In genomic region chr19:1253514-1254080, GRCh38 we compare ENCODE assay signal across 9 cellular contexts. TPM values are rescaled to one million over a fixed set of nuclear protein-coding genes. Genes with fewer than 3 reads are reported as not detected.
DNase-seq lines count a peak whose midpoint lies in the region; ATAC-seq, FAIRE-seq and TF ChIP-seq lines count a peak whose summit lies in the region.
"Had no signal": no experiment of that assay in that cellular context is flagged by ENCODE, and none has a peak within 500 bp of the region (broad histone marks: within the 10 kb centered on the region; RNA-seq: fewer than 3 reads in every experiment).

No MANE protein-coding gene starts in this region.

- BruUV-seq in HepG2 (replicated peaks; lab: Mats Ljungman, UMichigan) = no TSS peak

- H3K4me2 ChIP-seq in HepG2 (ENCODE audit: low read depth, low read length) = peak overlapping the region; percentile 87

- CTCF ChIA-PET in activated CD4-positive, alpha-beta T cell treated with anti-CD3 and anti-CD28 coated beads for 36 hours (lab: Charles Lee) = interaction anchor here (0.7 to 2.8 kb wide), 7 partner anchors 8 to 177 kb away, joined by 3 to 18 read pairs (median 5); partner anchors contain the start of gene CIRBP
- CTCF ChIA-PET in HepG2 (lab: Yijun Ruan, JAX; ENCODE audit: low intra/inter-chr PET ratio, low total read pairs) = no interaction called here

- FAIRE-seq in HepG2 (lab: Jason Lieb, UNC) = peak; percentile 77
- FAIRE-seq: endometrium had no signal

- DNase-seq in activated CD4-positive, alpha-beta T cell treated with anti-CD3 and anti-CD28 coated beads for 36 hours = no peak
- DNase-seq in activated CD4-positive, alpha-beta T cell treated with anti-CD3 and anti-CD28 coated beads, Interleukin-2, amount 50 U/mL, for 48 hours = no peak
- DNase-seq in HepG2 (ENCODE audit: low spot score) (peak; percentile 85), thoracic aorta (ENCODE audit: low spot score) (no peak), medulla oblongata (ENCODE audit: extremely low spot score) (no peak), inferior parietal cortex (ENCODE audit: extremely low spot score) (no peak), DMS114 treated with DMSO at 0.1 percent for 48 hours (lab: John Stamatoyannopoulos, UW; ENCODE audit: unreplicated experiment) (no peak)

- WGBS in HepG2 (ENCODE audit: low lambda C conversion rate) = 40% methylated on average over 15 of the region's 23 CpGs

- TF ChIP-seq EP300 in HepG2 (IDR thresholded peaks at IDR 0.05; ENCODE audit: low read depth in 2 of 2, low read length in 2 of 2) = peak in 1 of 2 experiments; percentile 88; a peak in 2 of 4 replicates
- peak; percentile 80 for TF ChIP-seq EP300 in HepG2 (CRISPR knock-in tag; IDR thresholded peaks at IDR 0.05; ENCODE audit: borderline replicate concordance)

- H3K4me3 Mint-ChIP-seq in activated CD4-positive, alpha-beta T cell treated with anti-CD3 and anti-CD28 coated beads for 36 hours = peak overlapping the region; percentile 96

- peak overlapping the region; percentile 92 for H3K9ac ChIP-seq in HepG2 (ENCODE audit: insufficient read depth, low read depth, low read length)

- TF ChIP-seq POLR2A in HepG2 (IDR thresholded peaks at IDR 0.05; ENCODE audit: insufficient read depth in 1 of 2, low read depth in 2 of 2, low read length in 2 of 2) = peak; percentile 54 to 61; a peak in 2 of 4 replicates

- H3K4me3 ChIP-seq in HepG2 (replicated peaks in 1 of 3; ENCODE audit: insufficient read depth in 1 of 3, low read depth in 2 of 3, low read length in 3 of 3) (peak overlapping the region; percentile 86 to 90 (median 88); a peak in 3 of 6 replicates), thoracic aorta (peak overlapping the region; percentile 99)

- H3K27ac Mint-ChIP-seq in activated CD4-positive, alpha-beta T cell treated with anti-CD3 and anti-CD28 coated beads for 36 hours = peak overlapping the region; percentile 88

- H2AFZ ChIP-seq in HepG2 (ENCODE audit: low read length) = no peak overlapping the region

- H3K4me1 Mint-ChIP-seq in activated CD4-positive, alpha-beta T cell treated with anti-CD3 and anti-CD28 coated beads for 36 hours = peaks cover 27% of the 10 kb centered on the region

- H3K27me3 Mint-ChIP-seq in activated CD4-positive, alpha-beta T cell treated with anti-CD3 and anti-CD28 coated beads for 36 hours = no peaks in the 10 kb centered on the region

- H3K36me3 ChIP-seq in HepG2 (replicated peaks in 1 of 2; ENCODE audit: control insufficient read depth in 1 of 2, insufficient read depth in 2 of 2, low read length in 2 of 2) (peaks cover 20 to 48% of the 10 kb centered on the region in 2 experiments), thoracic aorta (peaks cover 39% of the 10 kb centered on the region)

- no peaks in the 10 kb centered on the region; a peak in 1 of 5 replicates for H3K27me3 ChIP-seq in HepG2 (ENCODE audit: control insufficient read depth in 1 of 2, insufficient read depth in 2 of 2, low read length in 2 of 2)
- H3K27me3 ChIP-seq in thoracic aorta (replicated peaks; ENCODE audit: insufficient read depth) = no peaks in the 10 kb centered on the region

- H3K9me3 ChIP-seq in HepG2 (ENCODE audit: low read length) (no peaks in the 10 kb centered on the region), thoracic aorta (no peaks in the 10 kb centered on the region)

- H3K36me3 Mint-ChIP-seq in activated CD4-positive, alpha-beta T cell treated with anti-CD3 and anti-CD28 coated beads for 36 hours (ENCODE audit: low read depth) = peaks cover 56% of the 10 kb centered on the region

- H3K79me2 ChIP-seq in HepG2 (ENCODE audit: insufficient read depth, low read length) = peaks cover 35% of the 10 kb centered on the region

- H3K27ac ChIP-seq in angular gyrus (ENCODE audit: low read depth, low read length) (peak overlapping the region; percentile 96), HepG2 (ENCODE audit: extremely low read length, insufficient read depth, low read length) (peak overlapping the region; percentile 94), thoracic aorta (peak overlapping the region; percentile 99)

- POLR2A ChIA-PET in activated CD4-positive, alpha-beta T cell treated with anti-CD3 and anti-CD28 coated beads for 36 hours (lab: Charles Lee) = interaction anchor here (1.2 to 1.8 kb wide), 4 partner anchors 9 to 22 kb away, joined by 4 to 39 read pairs (median 6); partner anchors contain the start of genes CIRBP and FAM174C
- POLR2A ChIA-PET in HepG2 (lab: Yijun Ruan, JAX) = interaction anchor here (0.9 to 13.7 kb wide), 10 partner anchors 9 to 155 kb away, joined by 3 to 668 read pairs (median 6); partner anchors contain the start of genes ATP5F1D, CIRBP, EFNA2 and FAM174C

- no peak for TF ChIP-seq RAD21 in HepG2 (CRISPR knock-in tag; IDR thresholded peaks at IDR 0.05)

- peaks cover 60% of the 10 kb centered on the region; the same call in 1 of the 2 replicates for H4K20me1 ChIP-seq in HepG2 (ENCODE audit: insufficient read depth, low read length)

- intact Hi-C loops in activated CD4-positive, alpha-beta T cell treated with anti-CD3 and anti-CD28 coated beads for 36 hours (cut with DNase I, micrococcal nuclease) = no loop called here
- intact Hi-C loops in HepG2 (cut with micrococcal nuclease; ENCODE audit: unreplicated experiment) = no loop called here

- in situ Hi-C loops in HepG2 (cut with HindIII; ENCODE audit: extremely low pct_ligation_motif_present, low pct_unique_long_range_greater_than_20kb) = no loop called here

- TF ChIP-seq CTCF in HepG2 (CRISPR knock-in tag; IDR thresholded peaks at IDR 0.05) (no peak; the same call in 1 of the 2 replicates), thoracic aorta (IDR thresholded peaks at IDR 0.05) (no peak)

- H3K4me1 ChIP-seq in HepG2 (ENCODE audit: insufficient read depth, low read length) (peaks cover 53% of the 10 kb centered on the region), thoracic aorta (ENCODE audit: control insufficient read depth in 1 of 2, low read depth in 2 of 2) (peaks cover 36 to 54% of the 10 kb centered on the region in 2 donors)

- H3K9me3 Mint-ChIP-seq in activated CD4-positive, alpha-beta T cell treated with anti-CD3 and anti-CD28 coated beads for 36 hours (ENCODE audit: low read depth) = no peaks in the 10 kb centered on the region

- no peak for ATAC-seq in activated CD4-positive, alpha-beta T cell treated with anti-CD3 and anti-CD28 coated beads for 36 hours
- peak; percentile 34 for ATAC-seq in HepG2
- ATAC-seq in thoracic aorta (ENCODE audit: insufficient number of reproducible peaks, low FRiP score, low read depth) = no peak

RNA-seq across cellular contexts. Expression of gene MIDN, which starts 5.2 kb away (rescaled TPM):
- total RNA-seq in activated CD4-positive, alpha-beta T cell treated with anti-CD3 and anti-CD28 coated beads for 36 hours = 10 to 100 TPM; 46.5 to 47.9 TPM
- 8.4 and 10.7 TPM in 2 replicates for total RNA-seq in HepG2 (2016; rRNA removed; fragmentation: Illumina TruSeq; extraction: Trizol)
- total RNA-seq in HepG2 (2016; cell fraction: cytosol; rRNA removed; fragmentation: Illumina TruSeq; extraction: Trizol; ENCODE audit: low read depth) = 6.5 and 7.9 TPM in 2 replicates
- total RNA-seq in HepG2 (2016; cell fraction: insoluble cytoplasmic fraction; rRNA removed; fragmentation: Illumina TruSeq; extraction: Trizol) = 8.9 and 11.0 TPM in 2 replicates
- 14.1 and 14.8 TPM in 2 replicates for total RNA-seq in HepG2 (2016; cell fraction: membrane; rRNA removed; fragmentation: Illumina TruSeq; extraction: Trizol)
- total RNA-seq in HepG2 (2016; cell fraction: nucleus; rRNA removed; fragmentation: Illumina TruSeq; extraction: Trizol) = 17.3 and 19.0 TPM in 2 replicates
- 18.0 and 19.6 TPM in 2 replicates for polyA plus RNA-seq in HepG2 (2011; rRNA removed)
- 14.8 and 17.8 TPM in 2 replicates for polyA plus RNA-seq in HepG2 (2011; cell fraction: cytosol; rRNA removed)
- 116 and 135 TPM in 2 replicates for polyA plus RNA-seq in HepG2 (2011; cell fraction: nucleus; rRNA removed)
- 27.5 and 28.1 TPM in 2 replicates for polyA plus RNA-seq in HepG2 (2012)
- 2.7 and 3.3 TPM in 2 replicates for polyA plus RNA-seq in HepG2 (2016; cell fraction: cytosol; fragmentation: Illumina TruSeq; extraction: Trizol; ENCODE audit: low read depth)
- polyA plus RNA-seq in HepG2 (2016; cell fraction: insoluble cytoplasmic fraction; fragmentation: Illumina TruSeq; extraction: Trizol; ENCODE audit: low read depth) = 30.9 and 43.0 TPM in 2 replicates
- 10.2 and 10.3 TPM in 2 replicates for polyA plus RNA-seq in HepG2 (2016; cell fraction: membrane; fragmentation: Illumina TruSeq; extraction: Trizol; ENCODE audit: low read depth)
- polyA plus RNA-seq in HepG2 (2016; cell fraction: nucleus; fragmentation: Illumina TruSeq; extraction: Trizol; ENCODE audit: insufficient read depth, low read depth) = 76.5 and 77.9 TPM in 2 replicates
- 14.0 and 39.5 TPM in 2 replicates for polyA minus RNA-seq in HepG2 (2011; rRNA and poly(A)+ RNA removed; ENCODE audit: low replicate concordance)
- 42.7 and 47.0 TPM in 2 replicates for polyA minus RNA-seq in HepG2 (2011; cell fraction: cytosol; rRNA and poly(A)+ RNA removed)
- 36.8 and 48.0 TPM in 2 replicates for polyA minus RNA-seq in HepG2 (2011; cell fraction: nucleus; rRNA and poly(A)+ RNA removed)
- 100 to 1,000 TPM in 1 of 2 donors, 10 to 100 TPM in 1; 80.1 to 124 TPM for total RNA-seq in thoracic aorta

RNA-seq across cellular contexts. Expression of gene ATP5F1D, which starts 12.0 kb away (rescaled TPM):
- 100 to 1,000 TPM; 161 to 180 TPM for total RNA-seq in activated CD4-positive, alpha-beta T cell treated with anti-CD3 and anti-CD28 coated beads for 36 hours
- total RNA-seq in HepG2 (2016; rRNA removed; fragmentation: Illumina TruSeq; extraction: Trizol) = 78.7 and 88.0 TPM in 2 replicates
- 72.7 and 79.4 TPM in 2 replicates for total RNA-seq in HepG2 (2016; cell fraction: cytosol; rRNA removed; fragmentation: Illumina TruSeq; extraction: Trizol; ENCODE audit: low read depth)
- total RNA-seq in HepG2 (2016; cell fraction: insoluble cytoplasmic fraction; rRNA removed; fragmentation: Illumina TruSeq; extraction: Trizol) = 80.1 and 93.1 TPM in 2 replicates
- total RNA-seq in HepG2 (2016; cell fraction: membrane; rRNA removed; fragmentation: Illumina TruSeq; extraction: Trizol) = 72.8 and 84.2 TPM in 2 replicates
- 40.6 and 53.8 TPM in 2 replicates for total RNA-seq in HepG2 (2016; cell fraction: nucleus; rRNA removed; fragmentation: Illumina TruSeq; extraction: Trizol)
- polyA plus RNA-seq in HepG2 (2011; rRNA removed) = 39.4 and 49.3 TPM in 2 replicates
- polyA plus RNA-seq in HepG2 (2011; cell fraction: cytosol; rRNA removed) = 61.0 and 112 TPM in 2 replicates
- 105 and 111 TPM in 2 replicates for polyA plus RNA-seq in HepG2 (2011; cell fraction: nucleus; rRNA removed)
- polyA plus RNA-seq in HepG2 (2012) = 67.0 and 70.9 TPM in 2 replicates
- 126 and 135 TPM in 2 replicates for polyA plus RNA-seq in HepG2 (2016; cell fraction: cytosol; fragmentation: Illumina TruSeq; extraction: Trizol; ENCODE audit: low read depth)
- polyA plus RNA-seq in HepG2 (2016; cell fraction: insoluble cytoplasmic fraction; fragmentation: Illumina TruSeq; extraction: Trizol; ENCODE audit: low read depth) = 131 and 155 TPM in 2 replicates
- 112 and 121 TPM in 2 replicates for polyA plus RNA-seq in HepG2 (2016; cell fraction: membrane; fragmentation: Illumina TruSeq; extraction: Trizol; ENCODE audit: low read depth)
- polyA plus RNA-seq in HepG2 (2016; cell fraction: nucleus; fragmentation: Illumina TruSeq; extraction: Trizol; ENCODE audit: insufficient read depth, low read depth) = 129 and 134 TPM in 2 replicates
- 60.5 and 86.6 TPM in 2 replicates for polyA minus RNA-seq in HepG2 (2011; rRNA and poly(A)+ RNA removed; ENCODE audit: low replicate concordance)
- polyA minus RNA-seq in HepG2 (2011; cell fraction: cytosol; rRNA and poly(A)+ RNA removed) = 53.6 and 68.0 TPM in 2 replicates
- polyA minus RNA-seq in HepG2 (2011; cell fraction: nucleus; rRNA and poly(A)+ RNA removed) = 14.7 and 18.9 TPM in 2 replicates
- total RNA-seq in thoracic aorta = 10 to 100 TPM; 40.4 to 45.1 TPM

RNA-seq across cellular contexts. Expression of gene CIRBP, which starts 15.5 kb away (rescaled TPM):
- total RNA-seq in activated CD4-positive, alpha-beta T cell treated with anti-CD3 and anti-CD28 coated beads for 36 hours = 100 to 1,000 TPM; 123 to 188 TPM
- total RNA-seq in HepG2 (2016; rRNA removed; fragmentation: Illumina TruSeq; extraction: Trizol) = 133 and 135 TPM in 2 replicates
- total RNA-seq in HepG2 (2016; cell fraction: cytosol; rRNA removed; fragmentation: Illumina TruSeq; extraction: Trizol; ENCODE audit: low read depth) = 96.6 and 116 TPM in 2 replicates
- total RNA-seq in HepG2 (2016; cell fraction: insoluble cytoplasmic fraction; rRNA removed; fragmentation: Illumina TruSeq; extraction: Trizol) = 122 and 153 TPM in 2 replicates
- total RNA-seq in HepG2 (2016; cell fraction: membrane; rRNA removed; fragmentation: Illumina TruSeq; extraction: Trizol) = 83.7 and 88.2 TPM in 2 replicates
- total RNA-seq in HepG2 (2016; cell fraction: nucleus; rRNA removed; fragmentation: Illumina TruSeq; extraction: Trizol) = 100 and 108 TPM in 2 replicates
- polyA plus RNA-seq in HepG2 (2011; rRNA removed) = 140 and 177 TPM in 2 replicates
- 120 and 152 TPM in 2 replicates for polyA plus RNA-seq in HepG2 (2011; cell fraction: cytosol; rRNA removed)
- polyA plus RNA-seq in HepG2 (2011; cell fraction: nucleus; rRNA removed) = 887 and 1,037 TPM in 2 replicates
- 154 and 221 TPM in 2 replicates for polyA plus RNA-seq in HepG2 (2012)
- polyA plus RNA-seq in HepG2 (2016; cell fraction: cytosol; fragmentation: Illumina TruSeq; extraction: Trizol; ENCODE audit: low read depth) = 39.2 and 45.5 TPM in 2 replicates
- polyA plus RNA-seq in HepG2 (2016; cell fraction: insoluble cytoplasmic fraction; fragmentation: Illumina TruSeq; extraction: Trizol; ENCODE audit: low read depth) = 156 and 182 TPM in 2 replicates
- 63.6 and 72.0 TPM in 2 replicates for polyA plus RNA-seq in HepG2 (2016; cell fraction: membrane; fragmentation: Illumina TruSeq; extraction: Trizol; ENCODE audit: low read depth)
- 293 and 318 TPM in 2 replicates for polyA plus RNA-seq in HepG2 (2016; cell fraction: nucleus; fragmentation: Illumina TruSeq; extraction: Trizol; ENCODE audit: insufficient read depth, low read depth)
- 38.8 and 49.7 TPM in 2 replicates for polyA minus RNA-seq in HepG2 (2011; rRNA and poly(A)+ RNA removed; ENCODE audit: low replicate concordance)
- 32.8 and 38.9 TPM in 2 replicates for polyA minus RNA-seq in HepG2 (2011; cell fraction: cytosol; rRNA and poly(A)+ RNA removed)
- polyA minus RNA-seq in HepG2 (2011; cell fraction: nucleus; rRNA and poly(A)+ RNA removed) = 106 and 131 TPM in 2 replicates
- total RNA-seq in thoracic aorta = 100 to 1,000 TPM; 492 to 644 TPM

RNA-seq across cellular contexts. Expression of gene CBARP, which starts 15.8 kb away (rescaled TPM):
- 1 to 10 TPM in 1 of 2 experiments, under 1 TPM in 1; 0.82 to 1.1 TPM for total RNA-seq in activated CD4-positive, alpha-beta T cell treated with anti-CD3 and anti-CD28 coated beads for 36 hours
- total RNA-seq in HepG2 (2016; rRNA removed; fragmentation: Illumina TruSeq; extraction: Trizol) (0.27 and 1.2 TPM in 2 replicates), thoracic aorta (1 to 10 TPM in 1 of 2 donors, under 1 TPM in 1; 0.27 to 1.9 TPM)
- total RNA-seq in HepG2 (2016; cell fraction: cytosol; rRNA removed; fragmentation: Illumina TruSeq; extraction: Trizol; ENCODE audit: low read depth) = 1.1 and 1.3 TPM in 2 replicates
- total RNA-seq in HepG2 (2016; cell fraction: insoluble cytoplasmic fraction; rRNA removed; fragmentation: Illumina TruSeq; extraction: Trizol) = 0.82 and 1.8 TPM in 2 replicates
- 1.1 and 1.8 TPM in 2 replicates for total RNA-seq in HepG2 (2016; cell fraction: membrane; rRNA removed; fragmentation: Illumina TruSeq; extraction: Trizol)
- 0.88 and 1.8 TPM in 2 replicates for total RNA-seq in HepG2 (2016; cell fraction: nucleus; rRNA removed; fragmentation: Illumina TruSeq; extraction: Trizol)
- polyA plus RNA-seq in HepG2 (2011; rRNA removed) = 1.4 and 2.8 TPM in 2 replicates
- 1.0 and 2.2 TPM in 2 replicates for polyA plus RNA-seq in HepG2 (2011; cell fraction: cytosol; rRNA removed)
- polyA plus RNA-seq in HepG2 (2011; cell fraction: nucleus; rRNA removed) = 12.5 TPM in 2 replicates
- 1.1 and 1.9 TPM in 2 replicates for polyA plus RNA-seq in HepG2 (2012)
- 0.58 and 0.73 TPM in 2 replicates for polyA plus RNA-seq in HepG2 (2016; cell fraction: cytosol; fragmentation: Illumina TruSeq; extraction: Trizol; ENCODE audit: low read depth)
- polyA plus RNA-seq in HepG2 (2016; cell fraction: insoluble cytoplasmic fraction; fragmentation: Illumina TruSeq; extraction: Trizol; ENCODE audit: low read depth) = 0.82 and 1.5 TPM in 2 replicates
- 2.0 and 2.4 TPM in 2 replicates for polyA plus RNA-seq in HepG2 (2016; cell fraction: membrane; fragmentation: Illumina TruSeq; extraction: Trizol; ENCODE audit: low read depth)
- 6.5 and 7.2 TPM in 2 replicates for polyA plus RNA-seq in HepG2 (2016; cell fraction: nucleus; fragmentation: Illumina TruSeq; extraction: Trizol; ENCODE audit: insufficient read depth, low read depth)
- polyA minus RNA-seq in HepG2 (2011; rRNA and poly(A)+ RNA removed; ENCODE audit: low replicate concordance) = 0.21 and 2.3 TPM in 2 replicates
- 1.3 and 1.7 TPM in 2 replicates for polyA minus RNA-seq in HepG2 (2011; cell fraction: cytosol; rRNA and poly(A)+ RNA removed)
- polyA minus RNA-seq in HepG2 (2011; cell fraction: nucleus; rRNA and poly(A)+ RNA removed) = 0.90 and 2.0 TPM in 2 replicates

RNA-seq across cellular contexts. Expression of gene FAM174C, which starts 21.7 kb away (rescaled TPM):
- total RNA-seq in activated CD4-positive, alpha-beta T cell treated with anti-CD3 and anti-CD28 coated beads for 36 hours = 10 to 100 TPM; 75.3 to 88.3 TPM
- total RNA-seq in HepG2 (2016; rRNA removed; fragmentation: Illumina TruSeq; extraction: Trizol) (21.9 and 31.3 TPM in 2 replicates), thoracic aorta (10 to 100 TPM; 18.8 to 40.8 TPM)
- total RNA-seq in HepG2 (2016; cell fraction: cytosol; rRNA removed; fragmentation: Illumina TruSeq; extraction: Trizol; ENCODE audit: low read depth) = 67.5 and 90.2 TPM in 2 replicates
- total RNA-seq in HepG2 (2016; cell fraction: insoluble cytoplasmic fraction; rRNA removed; fragmentation: Illumina TruSeq; extraction: Trizol) = 14.2 and 28.2 TPM in 2 replicates
- 57.9 and 74.3 TPM in 2 replicates for total RNA-seq in HepG2 (2016; cell fraction: membrane; rRNA removed; fragmentation: Illumina TruSeq; extraction: Trizol)
- total RNA-seq in HepG2 (2016; cell fraction: nucleus; rRNA removed; fragmentation: Illumina TruSeq; extraction: Trizol) = 18.6 and 22.9 TPM in 2 replicates
- polyA plus RNA-seq in HepG2 (2011; rRNA removed) = 19.5 and 21.2 TPM in 2 replicates
- 21.0 and 42.4 TPM in 2 replicates for polyA plus RNA-seq in HepG2 (2011; cell fraction: cytosol; rRNA removed)
- 45.8 and 49.4 TPM in 2 replicates for polyA plus RNA-seq in HepG2 (2011; cell fraction: nucleus; rRNA removed)
- 14.1 and 18.2 TPM in 2 replicates for polyA plus RNA-seq in HepG2 (2012)
- 104 and 136 TPM in 2 replicates for polyA plus RNA-seq in HepG2 (2016; cell fraction: cytosol; fragmentation: Illumina TruSeq; extraction: Trizol; ENCODE audit: low read depth)
- 24.1 and 30.7 TPM in 2 replicates for polyA plus RNA-seq in HepG2 (2016; cell fraction: insoluble cytoplasmic fraction; fragmentation: Illumina TruSeq; extraction: Trizol; ENCODE audit: low read depth)
- polyA plus RNA-seq in HepG2 (2016; cell fraction: membrane; fragmentation: Illumina TruSeq; extraction: Trizol; ENCODE audit: low read depth) = 78.9 and 88.8 TPM in 2 replicates
- 43.0 and 56.8 TPM in 2 replicates for polyA plus RNA-seq in HepG2 (2016; cell fraction: nucleus; fragmentation: Illumina TruSeq; extraction: Trizol; ENCODE audit: insufficient read depth, low read depth)
- polyA minus RNA-seq in HepG2 (2011; rRNA and poly(A)+ RNA removed; ENCODE audit: low replicate concordance) = 15.5 and 24.8 TPM in 2 replicates
- polyA minus RNA-seq in HepG2 (2011; cell fraction: cytosol; rRNA and poly(A)+ RNA removed) = 9.4 and 11.7 TPM in 2 replicates
- 6.5 and 6.8 TPM in 2 replicates for polyA minus RNA-seq in HepG2 (2011; cell fraction: nucleus; rRNA and poly(A)+ RNA removed)
